2 cellular contexts compared by ENCODE assay signal in genomic region chr2:69572640-69573039, GRCh38.
TF ChIP-seq lines count a peak whose summit lies in the region.

No MANE protein-coding gene starts in this region.

TF ChIP-seq in SK-N-SH, 30 proteins besides CTCF, POLR2A, EP300 and RAD21 (continued from another document):
- no peak for TF ChIP-seq PBX3 (IDR thresholded peaks at IDR 0.05)
- TF ChIP-seq GABPA (IDR thresholded peaks at IDR 0.05; ENCODE audit: low read depth): no peak
- TF ChIP-seq EZH2phosphoT487 (IDR thresholded peaks at IDR 0.05; ENCODE audit: borderline replicate concordance, low read depth): no peak
- no peak for TF ChIP-seq JUND (IDR thresholded peaks at IDR 0.05)
- TF ChIP-seq USF1 (IDR thresholded peaks at IDR 0.05; ENCODE audit: borderline replicate concordance, low read depth): no peak
- no peak for TF ChIP-seq TCF12 (IDR thresholded peaks at IDR 0.05)
- no peak for TF ChIP-seq MEF2A (IDR thresholded peaks at IDR 0.05; ENCODE audit: borderline replicate concordance, low read depth)

TF ChIP-seq in SK-N-SH treated with all-trans-retinoic acid at 6 μM for 48 hours, 23 proteins besides CTCF, POLR2A, EP300 and RAD21 (continued from another document):
- TF ChIP-seq CREB5 (CRISPR knock-in tag; IDR thresholded peaks at IDR 0.05; ENCODE audit: low read depth): no peak
